ENCODE assay signal across 35 cellular contexts in genomic region chr7:80890391-80890790, GRCh38. TPM values are rescaled to one million over a fixed set of nuclear protein-coding genes. Genes with fewer than 3 reads are reported as not detected.
DNase-seq lines count a peak whose midpoint lies in the region; ATAC-seq, FAIRE-seq and TF ChIP-seq lines count a peak whose summit lies in the region.
"Had no signal": no experiment of that assay in that cellular context is flagged by ENCODE, and none has a peak within 500 bp of the region (broad histone marks: within the 10 kb centered on the region; RNA-seq: fewer than 3 reads in every experiment).

No MANE protein-coding gene starts in this region.

- POLR2A ChIA-PET in OCI-LY7 (lab: Charles Lee): no interaction called here

- DNase-seq in H54 (ENCODE audit: insufficient read length, low spot score): no peak
- DNase-seq in RWPE2 (ENCODE audit: low spot score): no peak
- DNase-seq in fibroblast of peridontal ligament (ENCODE audit: extremely low read depth): peak; percentile 79
- no peak for DNase-seq in WERI-Rb-1
- no peak for DNase-seq in OCI-LY7 (ENCODE audit: low spot score)
- DNase-seq: activated CD4-positive, alpha-beta T cell treated with anti-CD3 and anti-CD28 coated beads, Interleukin-2, amount 10 ng/mL, durations not matched to agents 7 days and 5 days; activated CD8-positive, alpha-beta memory T cell treated with anti-CD3 and anti-CD28 coated beads, Interleukin-2, amount 10 ng/mL, durations not matched to agents 7 days and 5 days; activated naive CD4-positive, alpha-beta T cell; activated T-cell treated with anti-CD3 and anti-CD28 coated beads, Interleukin-2, amount 50 U/mL, for 48 hours; Caco-2; cerebellar nuclear complex; DMS79 treated with DMSO at 0.1 percent for 48 hours; hippocampal formation; Kasumi-1; mesendoderm; NCI-H146; NCI-H2107; NCI-H748 treated with DMSO at 0.1 percent for 48 hours; psoas muscle; Right ventricle myocardium superior; small intestine; stimulated activated CD8-positive, alpha-beta memory T cell treated with anti-CD3 and anti-CD28 coated beads, Interleukin-4, amount 100 ng/mL, for 48 hours; stimulated activated naive CD8-positive, alpha-beta T cell treated with anti-CD3 and anti-CD28 coated beads, Interleukin-15, amount 100 ng/mL, for 72 hours; SW 1271; T1000; thyroid gland had no signal

- TF ChIP-seq CTCF in RWPE2 (IDR thresholded peaks at IDR 0.05; ENCODE audit: poor library complexity, severe bottlenecking) (no peak), WERI-Rb-1 (IDR thresholded peaks at IDR 0.05; ENCODE audit: low read depth, low read length) (no peak), OCI-LY7 (conservative IDR thresholded peaks at IDR 0.05; ENCODE audit: low read length) (no peak)

- H3K4me1 ChIP-seq in RWPE2 (ENCODE audit: insufficient read depth, poor library complexity, severe bottlenecking) (peaks cover 19% of the 10 kb centered on the region), skeletal muscle satellite cell (ENCODE audit: control insufficient read depth, insufficient read depth, low read length) (peaks cover 28% of the 10 kb centered on the region), OCI-LY7 (ENCODE audit: insufficient read depth, low read length, poor library complexity, severe bottlenecking) (no peaks in the 10 kb centered on the region)
- H3K4me1 ChIP-seq: thyroid gland had no signal

- H3K9ac ChIP-seq in skeletal muscle satellite cell (ENCODE audit: low read depth, low read length): no peak overlapping the region

- FAIRE-seq in H54 (lab: Jason Lieb, UNC): peak; percentile 6
- FAIRE-seq: GM18507, HepG2, small intestine had no signal

- H3K4me3 ChIP-seq in RWPE2 (ENCODE audit: severe bottlenecking) (no peak overlapping the region), skeletal muscle satellite cell (ENCODE audit: low read length) (no peak overlapping the region), WERI-Rb-1 (ENCODE audit: low read depth, low read length) (no peak overlapping the region), OCI-LY7 (ENCODE audit: low read depth, low read length, poor library complexity, severe bottlenecking) (no peak overlapping the region)
- H3K4me3 ChIP-seq: GM23338, psoas muscle, thyroid gland had no signal

- H3K27me3 ChIP-seq in RWPE2 (ENCODE audit: insufficient read depth, poor library complexity, severe bottlenecking): no peaks in the 10 kb centered on the region
- no peaks in the 10 kb centered on the region for H3K27me3 ChIP-seq in skeletal muscle satellite cell (ENCODE audit: control insufficient read depth, insufficient read depth, low read length)
- no peaks in the 10 kb centered on the region for H3K27me3 ChIP-seq in WERI-Rb-1 (ENCODE audit: insufficient read depth, low read depth, severe bottlenecking)
- H3K27me3 ChIP-seq: thyroid gland had no signal

- H3K4me2 ChIP-seq in skeletal muscle satellite cell (ENCODE audit: low read length) (peak overlapping the region; percentile 46), OCI-LY7 (ENCODE audit: low read length) (no peak overlapping the region)
- H3K4me2 ChIP-seq: GM23338 had no signal

- H3K9me3 ChIP-seq in RWPE2 (ENCODE audit: severe bottlenecking) (no peaks in the 10 kb centered on the region), skeletal muscle satellite cell (replicated peaks; ENCODE audit: low read length) (no peaks in the 10 kb centered on the region), WERI-Rb-1 (ENCODE audit: severe bottlenecking) (no peaks in the 10 kb centered on the region), OCI-LY7 (ENCODE audit: low read length) (no peaks in the 10 kb centered on the region)
- H3K9me3 ChIP-seq: Caco-2, psoas muscle, thyroid gland had no signal

- H3K79me2 ChIP-seq in OCI-LY7 (ENCODE audit: insufficient read depth, low read depth, low read length): no peaks in the 10 kb centered on the region

- H4K20me1 ChIP-seq in OCI-LY7 (ENCODE audit: insufficient read depth, low read length): no peaks in the 10 kb centered on the region

- no peak overlapping the region for H3K4me3 Mint-ChIP-seq in activated T-helper 17 cell treated with anti-CD3 and anti-CD28 coated beads, Interleukin-2, amount 50 U/mL, for 72 hours
- H3K4me3 Mint-ChIP-seq: activated CD4-positive, alpha-beta T cell treated with anti-CD3 and anti-CD28 coated beads, Interleukin-2, amount 10 ng/mL, durations not matched to agents 7 days and 5 days; activated CD8-positive, alpha-beta memory T cell treated with anti-CD3 and anti-CD28 coated beads, Interleukin-2, amount 10 ng/mL, durations not matched to agents 7 days and 5 days; brain; GM23338; stimulated activated naive CD8-positive, alpha-beta T cell treated with anti-CD3 and anti-CD28 coated beads, Interleukin-15, amount 100 ng/mL, for 72 hours; WTC11 had no signal

- no peaks in the 10 kb centered on the region for H3K36me3 Mint-ChIP-seq in activated T-helper 17 cell treated with anti-CD3 and anti-CD28 coated beads, Interleukin-2, amount 50 U/mL, for 72 hours (ENCODE audit: low read depth)
- H3K36me3 Mint-ChIP-seq: activated CD8-positive, alpha-beta memory T cell treated with anti-CD3 and anti-CD28 coated beads, Interleukin-2, amount 10 ng/mL, durations not matched to agents 7 days and 5 days; brain; WTC11 had no signal

- peak overlapping the region; percentile 3 for H3K27ac ChIP-seq in RWPE2 (ENCODE audit: poor library complexity, severe bottlenecking)
- H3K27ac ChIP-seq in WERI-Rb-1: no peak overlapping the region
- no peak overlapping the region for H3K27ac ChIP-seq in OCI-LY7 (ENCODE audit: low read depth, low read length, poor library complexity, severe bottlenecking)
- H3K27ac ChIP-seq: C4-2B, psoas muscle, thyroid gland had no signal

- H3K9me2 ChIP-seq in OCI-LY7 (ENCODE audit: insufficient read depth, low read length): no peaks in the 10 kb centered on the region

- H3K27ac Mint-ChIP-seq in activated T-helper 17 cell treated with anti-CD3 and anti-CD28 coated beads, Interleukin-2, amount 50 U/mL, for 72 hours: no peak overlapping the region
- H3K27ac Mint-ChIP-seq: activated CD4-positive, alpha-beta T cell treated with anti-CD3 and anti-CD28 coated beads, Interleukin-2, amount 10 ng/mL, durations not matched to agents 7 days and 5 days; activated CD8-positive, alpha-beta memory T cell treated with anti-CD3 and anti-CD28 coated beads, Interleukin-2, amount 10 ng/mL, durations not matched to agents 7 days and 5 days; GM23338; stimulated activated naive CD8-positive, alpha-beta T cell treated with anti-CD3 and anti-CD28 coated beads, Interleukin-15, amount 100 ng/mL, for 72 hours; WTC11 had no signal

- BruUV-seq in OCI-LY7 (replicated peaks; lab: Mats Ljungman, UMichigan): no TSS peak

- H3K27me3 Mint-ChIP-seq in activated T-helper 17 cell treated with anti-CD3 and anti-CD28 coated beads, Interleukin-2, amount 50 U/mL, for 72 hours: no peaks in the 10 kb centered on the region
- H3K27me3 Mint-ChIP-seq: activated CD4-positive, alpha-beta T cell treated with anti-CD3 and anti-CD28 coated beads, Interleukin-2, amount 10 ng/mL, durations not matched to agents 7 days and 5 days; activated CD8-positive, alpha-beta memory T cell treated with anti-CD3 and anti-CD28 coated beads, Interleukin-2, amount 10 ng/mL, durations not matched to agents 7 days and 5 days; brain; stimulated activated naive CD8-positive, alpha-beta T cell treated with anti-CD3 and anti-CD28 coated beads, Interleukin-15, amount 100 ng/mL, for 72 hours had no signal

- CTCF ChIA-PET in OCI-LY7 (lab: Charles Lee; ENCODE audit: unreplicated experiment): no interaction called here

- H2AFZ ChIP-seq in OCI-LY7 (ENCODE audit: low read length): no peak overlapping the region
- H2AFZ ChIP-seq: GM23338 had no signal

- ATAC-seq in RWPE2 (ENCODE audit: low read depth) (no peak), GM18505 (IDR thresholded peaks at IDR 0.05; ENCODE audit: unreplicated experiment) (no peak)
- ATAC-seq in activated T-helper 17 cell treated with anti-CD3 and anti-CD28 coated beads, Interleukin-2, amount 50 U/mL, for 72 hours (replicated peaks): no peak
- ATAC-seq: activated CD8-positive, alpha-beta memory T cell treated with anti-CD3 and anti-CD28 coated beads, Interleukin-2, amount 10 ng/mL, durations not matched to agents 7 days and 5 days; GM23338; HepG2; stimulated activated naive CD8-positive, alpha-beta T cell treated with anti-CD3 and anti-CD28 coated beads, Interleukin-15, amount 100 ng/mL, for 72 hours; WTC11 had no signal

- intact Hi-C loops in OCI-LY7 (cut with micrococcal nuclease; ENCODE audit: unreplicated experiment): no loop called here

- peaks cover 7% of the 10 kb centered on the region for H3K9me3 Mint-ChIP-seq in activated T-helper 17 cell treated with anti-CD3 and anti-CD28 coated beads, Interleukin-2, amount 50 U/mL, for 72 hours
- H3K9me3 Mint-ChIP-seq: activated CD4-positive, alpha-beta T cell treated with anti-CD3 and anti-CD28 coated beads, Interleukin-2, amount 10 ng/mL, durations not matched to agents 7 days and 5 days; brain; GM23338; stimulated activated naive CD8-positive, alpha-beta T cell treated with anti-CD3 and anti-CD28 coated beads, Interleukin-15, amount 100 ng/mL, for 72 hours; WTC11 had no signal

- TF ChIP-seq POLR2A in H54 (IDR thresholded peaks at IDR 0.05; ENCODE audit: low read depth, low read length) (no peak), GM18505 (IDR thresholded peaks at IDR 0.05; ENCODE audit: borderline replicate concordance, extremely low read depth, insufficient read depth, insufficient read length) (no peak)

- no peaks in the 10 kb centered on the region for H3K4me1 Mint-ChIP-seq in activated T-helper 17 cell treated with anti-CD3 and anti-CD28 coated beads, Interleukin-2, amount 50 U/mL, for 72 hours
- H3K4me1 Mint-ChIP-seq: activated CD4-positive, alpha-beta T cell treated with anti-CD3 and anti-CD28 coated beads, Interleukin-2, amount 10 ng/mL, durations not matched to agents 7 days and 5 days; activated CD8-positive, alpha-beta memory T cell treated with anti-CD3 and anti-CD28 coated beads, Interleukin-2, amount 10 ng/mL, durations not matched to agents 7 days and 5 days; stimulated activated naive CD8-positive, alpha-beta T cell treated with anti-CD3 and anti-CD28 coated beads, Interleukin-15, amount 100 ng/mL, for 72 hours had no signal

- H3K36me3 ChIP-seq in RWPE2 (ENCODE audit: low read depth) (peaks cover 42% of the 10 kb centered on the region), skeletal muscle satellite cell (ENCODE audit: insufficient read depth, low read length) (peaks cover 24% of the 10 kb centered on the region), WERI-Rb-1 (no peaks in the 10 kb centered on the region), OCI-LY7 (ENCODE audit: insufficient read depth, low read length) (no peaks in the 10 kb centered on the region)
- H3K36me3 ChIP-seq: thyroid gland had no signal

RNA-seq across cellular contexts. Expression of gene SEMA3C, which starts 28.5 kb away (rescaled TPM):
- total RNA-seq in skeletal muscle satellite cell (2012; rRNA removed): 109 and 185 TPM in 2 replicates
- not detected for total RNA-seq in activated T-helper 17 cell treated with anti-CD3 and anti-CD28 coated beads, Interleukin-2, amount 50 U/mL, for 72 hours
- total RNA-seq in OCI-LY7 (2014; rRNA removed; shearing (Covaris generic)): not detected in 2 replicates
- total RNA-seq in OCI-LY7 (2022): not detected in 2 replicates
- total RNA-seq: activated CD4-positive, alpha-beta T cell treated with anti-CD3 and anti-CD28 coated beads, Interleukin-2, amount 10 ng/mL, durations not matched to agents 7 days and 5 days; activated CD8-positive, alpha-beta memory T cell treated with anti-CD3 and anti-CD28 coated beads, Interleukin-2, amount 10 ng/mL, durations not matched to agents 7 days and 5 days had no signal
